28 cellular contexts compared by ENCODE assay signal in the genomic region with DNA sequence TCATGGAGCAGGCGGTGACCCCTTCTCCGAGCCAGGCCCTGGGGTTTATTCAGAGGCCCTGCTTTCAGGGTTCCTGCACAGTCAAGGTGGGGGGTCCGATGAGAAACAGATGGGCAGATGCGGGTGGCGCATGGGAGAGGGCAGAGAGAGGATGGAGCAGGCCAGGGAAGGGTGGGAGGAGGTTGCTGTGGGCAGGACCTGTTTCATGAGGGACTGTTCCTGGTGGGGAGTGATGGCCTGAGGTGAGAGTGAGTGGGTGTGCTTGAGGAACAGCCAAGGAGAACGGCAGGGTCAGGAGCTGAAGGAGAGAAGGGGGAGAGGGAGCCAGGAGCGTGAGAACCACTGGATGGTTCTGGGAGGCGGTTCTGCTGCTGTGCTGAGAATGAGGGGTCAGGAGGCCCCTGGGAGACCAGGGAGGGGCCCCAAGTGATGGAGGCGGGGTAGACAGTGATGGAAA. TPM values are rescaled to one million over a fixed set of nuclear protein-coding genes. Genes with fewer than 3 reads are reported as not detected.
DNase-seq lines count a peak whose midpoint lies in the region; ATAC-seq, FAIRE-seq and TF ChIP-seq lines count a peak whose summit lies in the region.
"Had no signal": no experiment of that assay in that cellular context is flagged by ENCODE, and none has a peak within 500 bp of the region (broad histone marks: within the 10 kb centered on the region; RNA-seq: fewer than 3 reads in every experiment).

No MANE protein-coding gene starts in this region.

- intact Hi-C loops in kidney (cut with DNase I): no loop called here

- H3K27ac Mint-ChIP-seq in activated T-cell treated with anti-CD3 and anti-CD28 coated beads, Interleukin-2, amount 50 U/mL, for 72 hours: peak overlapping the region; percentile 11
- H3K27ac Mint-ChIP-seq in WTC11: peak overlapping the region; percentile 71; the same call in 1 of the 2 replicates
- H3K27ac Mint-ChIP-seq in endothelial cell (ENCODE audit: unreplicated experiment): no peak overlapping the region
- H3K27ac Mint-ChIP-seq in stimulated activated memory B cell treated with anti-CD40 and anti-IgM and Interleukin-4, amounts not matched to agents 10 μg/mL and 1 μg/mL and 100 μg/mL, for 72 hours: peak overlapping the region; percentile 77
- H3K27ac Mint-ChIP-seq: activated CD4-positive, alpha-beta T cell treated with anti-CD3 and anti-CD28 coated beads, Interleukin-2, amount 10 ng/mL, durations not matched to agents 24 days and 14 days; CD8-positive, alpha-beta T cell; T-helper 2 cell treated with Interferon-gamma antibody and Interleukin-4, amounts not matched to agents 5 μg/mL and 100 μg/mL, for 36 hours had no signal

- DNase-seq in activated T-cell treated with anti-CD3 and anti-CD28 coated beads, Interleukin-2, amount 50 U/mL, for 72 hours: no peak
- no peak for DNase-seq in activated T-cell treated with anti-CD3 and anti-CD28 coated beads for 4 hours
- no peak for DNase-seq in WTC11 (ENCODE audit: low spot score)
- no peak for DNase-seq in endothelial cell (ENCODE audit: low spot score)
- no peak for DNase-seq in NCI-H774 (lab: John Stamatoyannopoulos, UW)
- no peak for DNase-seq in kidney
- no peak for DNase-seq in pons (ENCODE audit: low spot score)
- DNase-seq: activated CD4-positive, alpha-beta T cell treated with anti-CD3 and anti-CD28 coated beads, Interleukin-2, amount 10 ng/mL, durations not matched to agents 24 days and 14 days; activated effector memory CD4-positive, alpha-beta T cell treated with Interleukin-2 at 50 U/mL for 16 hours; CD8-positive, alpha-beta T cell; colonic mucosa; DMS 273 treated with DMSO at 0.1 percent for 48 hours; EL; mesenchymal stem cell; NCI-H1092; NCI-H1930; NCI-H524 treated with DMSO at 0.1 percent for 48 hours; NK-92 treated with Interleukin-12 subunit alpha and Interleukin-12 subunit beta, amount 100 ng/mL, for 24 hours; Right ventricle myocardium superior; sigmoid colon; stomach; tibial artery had no signal

- no peaks in the 10 kb centered on the region for H3K9me3 ChIP-seq in kidney (ENCODE audit: control insufficient read depth in 1 of 2, low read length in 2 of 2)
- H3K9me3 ChIP-seq: colonic mucosa, esophagus muscularis mucosa, prostate gland, sigmoid colon, stomach, tibial artery had no signal

- TF ChIP-seq CTCF in WTC11 (IDR thresholded peaks at IDR 0.05): no peak
- TF ChIP-seq CTCF in endothelial cell (IDR thresholded peaks at IDR 0.05; ENCODE audit: unreplicated experiment): no peak
- no peak for TF ChIP-seq CTCF in kidney (IDR thresholded peaks at IDR 0.05; ENCODE audit: borderline replicate concordance, extremely low read depth, insufficient read depth)

- POLR2A ChIA-PET in WTC11 (lab: Charles Lee): no interaction called here

- no peaks in the 10 kb centered on the region for H3K4me1 ChIP-seq in kidney (ENCODE audit: control insufficient read depth in 1 of 2, insufficient read depth in 1 of 2, low read depth in 1 of 2, low read length in 2 of 2)
- H3K4me1 ChIP-seq: colonic mucosa, prostate gland, sigmoid colon had no signal

- H3K27ac ChIP-seq in kidney (ENCODE audit: low read depth in 2 of 2, low read length in 2 of 2): no peak overlapping the region
- H3K27ac ChIP-seq: colonic mucosa, esophagus muscularis mucosa, prostate gland, sigmoid colon, tibial artery had no signal

- H3K36me3 Mint-ChIP-seq in activated T-cell treated with anti-CD3 and anti-CD28 coated beads, Interleukin-2, amount 50 U/mL, for 72 hours (ENCODE audit: insufficient read depth in 2 of 2): peaks cover 4 to 6% of the 10 kb centered on the region in 2 donors
- H3K36me3 Mint-ChIP-seq in WTC11: peaks cover 55% of the 10 kb centered on the region
- H3K36me3 Mint-ChIP-seq in endothelial cell (ENCODE audit: low read depth, unreplicated experiment): peaks cover 40% of the 10 kb centered on the region
- H3K36me3 Mint-ChIP-seq in stimulated activated memory B cell treated with anti-CD40 and anti-IgM and Interleukin-4, amounts not matched to agents 10 μg/mL and 1 μg/mL and 100 μg/mL, for 72 hours: peaks cover 58% of the 10 kb centered on the region

- no peak for ATAC-seq in activated T-cell treated with anti-CD3 and anti-CD28 coated beads, Interleukin-2, amount 50 U/mL, for 72 hours (replicated peaks in 1 of 2)
- ATAC-seq in WTC11: no peak
- ATAC-seq in stimulated activated memory B cell treated with anti-CD40 and anti-IgM and Interleukin-4, amounts not matched to agents 10 μg/mL and 1 μg/mL and 100 μg/mL, for 72 hours: no peak
- ATAC-seq: CD8-positive, alpha-beta T cell had no signal

- no peak for FAIRE-seq in kidney (lab: Jason Lieb, UNC)
- FAIRE-seq: A204.1 had no signal

- H3K27me3 Mint-ChIP-seq in activated T-cell treated with anti-CD3 and anti-CD28 coated beads, Interleukin-2, amount 50 U/mL, for 72 hours (ENCODE audit: low read depth): no peaks in the 10 kb centered on the region
- H3K27me3 Mint-ChIP-seq in WTC11 (ENCODE audit: low read depth): no peaks in the 10 kb centered on the region
- H3K27me3 Mint-ChIP-seq in endothelial cell (ENCODE audit: unreplicated experiment): no peaks in the 10 kb centered on the region
- H3K27me3 Mint-ChIP-seq in stimulated activated memory B cell treated with anti-CD40 and anti-IgM and Interleukin-4, amounts not matched to agents 10 μg/mL and 1 μg/mL and 100 μg/mL, for 72 hours: no peaks in the 10 kb centered on the region
- H3K27me3 Mint-ChIP-seq: activated CD4-positive, alpha-beta T cell treated with anti-CD3 and anti-CD28 coated beads, Interleukin-2, amount 10 ng/mL, durations not matched to agents 24 days and 14 days had no signal

- peaks cover 23% of the 10 kb centered on the region in 2 donors for H3K36me3 ChIP-seq in kidney (ENCODE audit: control insufficient read depth in 1 of 2, insufficient read depth in 2 of 2, low read length in 2 of 2)

- CTCF ChIA-PET in WTC11 (lab: Charles Lee): interaction anchor here (1.0 to 1.8 kb wide), 3 partner anchors 10 to 119 kb away, joined by 3 to 18 read pairs (median 7); no protein-coding TSS in a partner anchor

- peaks cover 22% of the 10 kb centered on the region for H3K4me1 Mint-ChIP-seq in activated T-cell treated with anti-CD3 and anti-CD28 coated beads, Interleukin-2, amount 50 U/mL, for 72 hours (ENCODE audit: low read depth)
- H3K4me1 Mint-ChIP-seq in WTC11: peaks cover 7% of the 10 kb centered on the region
- peaks cover 5% of the 10 kb centered on the region for H3K4me1 Mint-ChIP-seq in endothelial cell (ENCODE audit: unreplicated experiment)
- H3K4me1 Mint-ChIP-seq in stimulated activated memory B cell treated with anti-CD40 and anti-IgM and Interleukin-4, amounts not matched to agents 10 μg/mL and 1 μg/mL and 100 μg/mL, for 72 hours: peaks cover 41% of the 10 kb centered on the region

- no peaks in the 10 kb centered on the region for H3K9me3 Mint-ChIP-seq in activated T-cell treated with anti-CD3 and anti-CD28 coated beads, Interleukin-2, amount 50 U/mL, for 72 hours
- H3K9me3 Mint-ChIP-seq in WTC11 (no peaks in the 10 kb centered on the region), endothelial cell (ENCODE audit: unreplicated experiment) (no peaks in the 10 kb centered on the region)
- H3K9me3 Mint-ChIP-seq in stimulated activated memory B cell treated with anti-CD40 and anti-IgM and Interleukin-4, amounts not matched to agents 10 μg/mL and 1 μg/mL and 100 μg/mL, for 72 hours: no peaks in the 10 kb centered on the region
- H3K9me3 Mint-ChIP-seq: activated CD4-positive, alpha-beta T cell treated with anti-CD3 and anti-CD28 coated beads, Interleukin-2, amount 10 ng/mL, durations not matched to agents 24 days and 14 days; CD8-positive, alpha-beta T cell; T-helper 2 cell treated with Interferon-gamma antibody and Interleukin-4, amounts not matched to agents 5 μg/mL and 100 μg/mL, for 36 hours had no signal

- no peak overlapping the region for H3K9ac ChIP-seq in kidney (ENCODE audit: low read length in 2 of 2)

- H3K4me3 Mint-ChIP-seq in activated T-cell treated with anti-CD3 and anti-CD28 coated beads, Interleukin-2, amount 50 U/mL, for 72 hours: no peak overlapping the region
- H3K4me3 Mint-ChIP-seq in WTC11 (no peak overlapping the region), endothelial cell (ENCODE audit: unreplicated experiment) (peak overlapping the region; percentile 2)
- H3K4me3 Mint-ChIP-seq in stimulated activated memory B cell treated with anti-CD40 and anti-IgM and Interleukin-4, amounts not matched to agents 10 μg/mL and 1 μg/mL and 100 μg/mL, for 72 hours: peak overlapping the region; percentile 7
- H3K4me3 Mint-ChIP-seq: activated CD4-positive, alpha-beta T cell treated with anti-CD3 and anti-CD28 coated beads, Interleukin-2, amount 10 ng/mL, durations not matched to agents 24 days and 14 days; CD8-positive, alpha-beta T cell; T-helper 2 cell treated with Interferon-gamma antibody and Interleukin-4, amounts not matched to agents 5 μg/mL and 100 μg/mL, for 36 hours had no signal

- H3K4me3 ChIP-seq in kidney (ENCODE audit: low read length in 2 of 2): no peak overlapping the region
- H3K4me3 ChIP-seq: colonic mucosa, esophagus muscularis mucosa, prostate gland, sigmoid colon, stomach, tibial artery had no signal

TF ChIP-seq in WTC11, 78 proteins besides CTCF, POLR2A, EP300 and RAD21 (continues in another document):
- no peak for TF ChIP-seq CREM (CRISPR knock-in tag; IDR thresholded peaks at IDR 0.05)
- no peak for TF ChIP-seq SMAD4 (CRISPR knock-in tag; IDR thresholded peaks at IDR 0.05)
- no peak for TF ChIP-seq MYBL2 (CRISPR knock-in tag; IDR thresholded peaks at IDR 0.05)
- no peak for TF ChIP-seq ZNF138 (CRISPR knock-in tag; conservative IDR thresholded peaks at IDR 0.05)
- no peak for TF ChIP-seq NFYB (CRISPR knock-in tag; conservative IDR thresholded peaks at IDR 0.05; ENCODE audit: low read depth)
- no peak for TF ChIP-seq IRF2 (CRISPR knock-in tag; IDR thresholded peaks at IDR 0.05; ENCODE audit: borderline replicate concordance, low read depth)

RNA-seq across cellular contexts. Expression of a gene that starts 7.7 kb away (rescaled TPM):
- 10 to 100 TPM; 50.7 to 51.1 TPM for total RNA-seq in activated T-cell treated with anti-CD3 and anti-CD28 coated beads, Interleukin-2, amount 50 U/mL, for 72 hours
- total RNA-seq in WTC11 (2021) (76.8 to 87.7 TPM (median 80.0 TPM) in 3 replicates), endothelial cell (ENCODE audit: unreplicated experiment) (84.8 TPM), kidney (62.0 TPM)
- polyA plus RNA-seq in kidney (ENCODE audit: insufficient read depth, low read depth, low replicate concordance): 12.2 TPM

RNA-seq across cellular contexts. Expression of a gene that starts 51.9 kb away (rescaled TPM):
- total RNA-seq in activated T-cell treated with anti-CD3 and anti-CD28 coated beads, Interleukin-2, amount 50 U/mL, for 72 hours: not detected
- total RNA-seq in WTC11 (2021) (0.11 to 0.14 TPM in 2 of 3 replicates, not detected in the other), endothelial cell (ENCODE audit: unreplicated experiment) (0.92 TPM), kidney (3.2 TPM)
- polyA plus RNA-seq in kidney (ENCODE audit: insufficient read depth, low read depth, low replicate concordance): 1.4 TPM
- total RNA-seq: activated CD4-positive, alpha-beta T cell treated with anti-CD3 and anti-CD28 coated beads, Interleukin-2, amount 10 ng/mL, durations not matched to agents 24 days and 14 days; CD8-positive, alpha-beta T cell; foreskin keratinocyte had no signal
- polyA plus RNA-seq: foreskin keratinocyte had no signal

Comparison
In these comparisons a context has a peak if more than half of its experiments do, and no peak if none do; other contexts are left out.
1. H3K4me3 Mint-ChIP-seq: peak in endothelial cell (single experiment) and stimulated activated memory B cell treated with anti-CD40 and anti-IgM and Interleukin-4, amounts not matched to agents 10 μg/mL and 1 μg/mL and 100 μg/mL, for 72 hours (single experiment); none in activated T-cell treated with anti-CD3 and anti-CD28 coated beads, Interleukin-2, amount 50 U/mL, for 72 hours (0 of 2) and WTC11 (single experiment).